In the genomic region with DNA sequence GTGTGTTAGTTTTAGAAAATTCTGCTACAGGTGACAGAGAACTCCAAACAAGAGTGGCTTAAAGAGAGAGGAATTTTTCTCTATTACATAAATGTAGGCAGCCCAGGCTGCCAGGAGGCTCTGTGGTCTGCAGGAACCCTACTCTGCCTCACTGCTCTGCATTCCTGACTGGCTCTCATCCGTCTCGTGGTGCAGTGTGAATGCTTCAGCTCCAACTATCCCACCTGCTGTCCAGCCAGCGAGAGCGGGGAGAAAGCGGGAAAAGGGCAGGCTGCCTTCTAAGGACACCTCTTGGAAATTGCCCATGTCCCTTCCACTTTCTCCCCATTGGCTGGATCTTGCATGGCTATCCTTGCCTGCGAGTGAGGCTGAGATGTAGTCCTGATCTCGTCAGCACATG, we compare ENCODE assay signal across 29 cellular contexts.
A peak's percentile ranks its signal among the peaks of the same experiment; 100 is the strongest.
DNase-seq lines count a peak whose midpoint lies in the region; ATAC-seq and TF ChIP-seq lines count a peak whose summit lies in the region.
"Had no signal": no experiment of that assay in that cellular context is flagged by ENCODE, and none has a peak within 500 bp of the region (broad histone marks: within the 10 kb centered on the region; RNA-seq: fewer than 3 reads in every experiment).

No MANE protein-coding gene starts in this region.

- peaks cover 0 to 5% of the 10 kb centered on the region in 2 experiments; a peak in 1 of 3 replicates for H3K36me3 ChIP-seq in HEK293 (ENCODE audit: control insufficient read depth in 2 of 2, insufficient read depth in 1 of 2, low read length in 2 of 2)
- H3K36me3 ChIP-seq: gastrocnemius medialis, left lung had no signal

- no peak for ATAC-seq in GM21423 (IDR thresholded peaks at IDR 0.05; ENCODE audit: unreplicated experiment)
- ATAC-seq in HG03135 (IDR thresholded peaks at IDR 0.05; ENCODE audit: unreplicated experiment): no peak
- ATAC-seq in HG02870 (IDR thresholded peaks at IDR 0.05; ENCODE audit: unreplicated experiment): no peak
- ATAC-seq: activated CD4-positive, alpha-beta T cell treated with anti-CD3 and anti-CD28 coated beads for 36 hours; activated CD8-positive, alpha-beta T cell treated with anti-CD3 and anti-CD28 coated beads for 36 hours; gastrocnemius medialis; left lung; sciatic nerve; stimulated activated naive CD8-positive, alpha-beta T cell treated with anti-CD3 and anti-CD28 coated beads, Interleukin-15, amount 100 ng/mL, for 72 hours had no signal

- H3K4me3 ChIP-seq in HEK293 (ENCODE audit: low read depth, low read length) (no peak overlapping the region), coronary artery (no peak overlapping the region)
- H3K4me3 ChIP-seq: BLaER1 treated with 17β-estradiol and CSF1 and Interleukin-3, amounts not matched to agents 10 nM and 100 nM; gastrocnemius medialis; hepatocyte; left lung had no signal

- TF ChIP-seq CTCF in HEK293 (tag by site-specific recombination; IDR thresholded peaks at IDR 0.05) (no peak), coronary artery (IDR thresholded peaks at IDR 0.05) (no peak)

- no peaks in the 10 kb centered on the region for H3K9me3 ChIP-seq in HEK293 (ENCODE audit: control insufficient read depth, insufficient read depth, low read depth, low read length)
- H3K9me3 ChIP-seq: BLaER1 treated with 17β-estradiol and CSF1 and Interleukin-3, amounts not matched to agents 10 nM and 100 nM; gastrocnemius medialis; left lung had no signal

- DNase-seq in coronary artery (ENCODE audit: low spot score) (peak; percentile 50), left kidney (ENCODE audit: low read depth, low spot score) (peak; percentile 49), RKO (ENCODE audit: low spot score) (no peak)
- DNase-seq: activated CD4-positive, alpha-beta T cell treated with anti-CD3 and anti-CD28 coated beads for 36 hours; activated CD8-positive, alpha-beta memory T cell treated with anti-CD3 and anti-CD28 coated beads, Interleukin-2, amount 50 U/mL, for 48 hours; activated CD8-positive, alpha-beta T cell treated with anti-CD3 and anti-CD28 coated beads for 36 hours; activated naive CD4-positive, alpha-beta T cell treated with anti-CD3 and anti-CD28 coated beads for 36 hours; DMS53; gastrocnemius medialis; HFFc6; Kasumi-1; left lung; mesendoderm; NCI-H1417; NCI-H2029 treated with DMSO at 0.1 percent for 48 hours; NCI-H2227 treated with DMSO at 0.1 percent for 48 hours; NCI-H69; nucleus accumbens; SHP77; stimulated activated CD4-positive, alpha-beta T cell treated with anti-CD3 and anti-CD28 coated beads, Interleukin-12 subunit alpha, Interleukin-12 subunit beta, amount 100 ng/mL, for 4 hours; stimulated activated CD4-positive, alpha-beta T cell treated with anti-CD3 and anti-CD28 coated beads, Interleukin-2, amount 100 ng/mL, for 48 hours; stimulated activated naive CD8-positive, alpha-beta T cell treated with anti-CD3 and anti-CD28 coated beads, Interleukin-15, amount 100 ng/mL, for 72 hours had no signal

- H3K4me1 ChIP-seq in HEK293 (ENCODE audit: control insufficient read depth, insufficient read depth, low read length): no peaks in the 10 kb centered on the region
- H3K4me1 ChIP-seq: left lung had no signal

- POLR2A ChIA-PET in HEK293 (lab: Yijun Ruan, JAX): no interaction called here

- CTCF ChIA-PET in HEK293 (lab: Yijun Ruan, JAX): interaction anchor here (1.3 to 1.4 kb wide), 2 partner anchors 18 to 98 kb away, joined by 3 read pairs; no protein-coding TSS in a partner anchor

- H3K27ac ChIP-seq in HEK293 (ENCODE audit: extremely low read depth, low read depth, low read length): no peak overlapping the region
- H3K27ac ChIP-seq in coronary artery: no peak overlapping the region
- H3K27ac ChIP-seq: BLaER1 treated with 17β-estradiol and CSF1 and Interleukin-3, amounts not matched to agents 10 nM and 100 nM; gastrocnemius medialis; hepatocyte; left lung had no signal

TF ChIP-seq in HEK293, 187 proteins besides CTCF, POLR2A, EP300 and RAD21:
- TF ChIP-seq ZNF600 (tag by site-specific recombination; IDR thresholded peaks at IDR 0.05) (0 out of 2 replicates have a peak, but pooled peaks have one; percentile 27), ZSCAN23 (tag by site-specific recombination; IDR thresholded peaks at IDR 0.05) (no peak), PRDM1 (tag by site-specific recombination; IDR thresholded peaks at IDR 0.05) (peak; percentile 20; the same call in 1 of the 2 replicates)
- TF ChIP-seq, protein P1, sequence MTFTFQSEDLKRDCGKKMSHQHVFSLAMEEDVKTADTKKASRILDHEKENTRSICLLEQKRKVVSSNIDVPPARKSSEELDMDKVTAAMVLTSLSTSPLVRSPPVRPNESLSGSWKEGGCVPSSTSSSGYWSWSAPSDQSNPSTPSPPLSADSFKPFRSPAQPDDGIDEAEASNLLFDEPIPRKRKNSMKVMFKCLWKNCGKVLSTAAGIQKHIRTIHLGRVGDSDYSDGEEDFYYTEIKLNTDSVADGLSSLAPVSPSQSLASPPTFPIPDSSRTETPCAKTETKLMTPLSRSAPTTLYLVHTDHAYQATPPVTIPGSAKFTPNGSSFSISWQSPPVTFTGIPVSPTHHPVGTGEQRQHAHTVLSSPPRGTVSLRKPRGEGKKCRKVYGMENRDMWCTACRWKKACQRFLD (tag by site-specific recombination; IDR thresholded peaks at IDR 0.05): no peak
